ENCODE assay signal across 8 cellular contexts in the genomic region with DNA sequence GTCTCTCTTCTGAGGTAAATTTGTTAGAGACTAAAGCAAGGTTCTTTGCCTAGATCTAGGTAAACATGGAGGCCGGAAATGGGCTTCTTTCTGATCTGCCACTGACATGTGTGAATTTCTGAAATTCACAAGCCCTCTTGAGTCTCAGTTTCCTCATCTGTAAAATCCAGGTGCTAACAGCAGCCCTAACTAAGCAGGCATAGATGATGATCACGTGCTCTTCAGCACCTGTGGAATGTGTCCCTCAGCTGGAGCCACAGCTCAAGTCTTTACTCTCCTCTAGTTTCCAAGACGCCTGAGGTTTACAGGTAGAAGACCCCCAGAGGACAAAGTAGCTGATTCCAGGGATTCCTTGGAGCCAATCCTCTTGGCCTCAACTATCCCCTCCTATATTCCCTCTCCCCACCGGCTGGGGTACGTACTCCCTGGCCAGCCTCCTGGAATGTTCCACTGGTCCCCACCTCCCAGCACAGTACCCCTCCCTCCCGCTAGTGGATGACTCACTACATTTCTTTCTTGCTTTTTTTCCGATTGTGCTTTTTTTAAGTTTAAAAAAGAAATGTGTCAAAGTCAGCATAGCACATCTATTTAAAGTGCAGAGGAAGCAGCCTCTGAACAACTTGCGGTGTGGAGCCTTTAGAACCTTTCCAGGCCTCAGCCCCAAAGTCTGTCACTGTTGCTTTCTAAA.
A peak's percentile ranks its signal among the peaks of the same experiment; 100 is the strongest.
DNase-seq lines count a peak whose midpoint lies in the region; ATAC-seq, FAIRE-seq and TF ChIP-seq lines count a peak whose summit lies in the region.

No MANE protein-coding gene starts in this region.

- H3K36me3 Mint-ChIP-seq in activated T-cell treated with anti-CD3 and anti-CD28 coated beads, Interleukin-2, amount 50 U/mL, for 24 hours (ENCODE audit: low read depth), result no peaks in the 10 kb centered on the region

- 29% methylated on average over 8 of the region's 8 CpGs for WGBS in thymus

- H3K27me3 Mint-ChIP-seq in activated T-cell treated with anti-CD3 and anti-CD28 coated beads, Interleukin-2, amount 50 U/mL, for 24 hours, result peaks cover 12% of the 10 kb centered on the region

- peak; percentile 17 for ATAC-seq in HG02852 (IDR thresholded peaks at IDR 0.05; ENCODE audit: unreplicated experiment)
- no peak for ATAC-seq in GM18861 (IDR thresholded peaks at IDR 0.05; ENCODE audit: unreplicated experiment)

- no peak for TF ChIP-seq POLR2A in GM12891 (IDR thresholded peaks at IDR 0.05; ENCODE audit: low read depth, low read length)

- H3K4me1 Mint-ChIP-seq in activated T-cell treated with anti-CD3 and anti-CD28 coated beads, Interleukin-2, amount 50 U/mL, for 24 hours (ENCODE audit: low read depth), result peaks cover 32% of the 10 kb centered on the region

- no peaks in the 10 kb centered on the region for H3K27me3 ChIP-seq in layer of hippocampus (ENCODE audit: control insufficient read depth, insufficient read depth, low read length)
- H3K27me3 ChIP-seq in thymus (ENCODE audit: control insufficient read depth, insufficient read depth), result no peaks in the 10 kb centered on the region

- H3K36me3 ChIP-seq in thymus (ENCODE audit: control insufficient read depth, insufficient read depth), result no peaks in the 10 kb centered on the region

- FAIRE-seq in GM12891 (lab: Jason Lieb, UNC), result peak; percentile 60

- no peak for DNase-seq in GM12891 (ENCODE audit: insufficient read length, low spot score)
- peak; percentile 41 for DNase-seq in activated T-cell treated with anti-CD3 and anti-CD28 coated beads, Interleukin-2, amount 50 U/mL, for 24 hours
- no peak for DNase-seq in NCI-H2171 (lab: John Stamatoyannopoulos, UW)
- DNase-seq in SKM-1 treated with dmso at 0.1 percent for 144 hours (lab: John Stamatoyannopoulos, UW; ENCODE audit: unreplicated experiment), result no peak

- H3K4me1 ChIP-seq in thymus (ENCODE audit: control insufficient read depth, insufficient read depth, low read length), result peaks cover 27% of the 10 kb centered on the region

- H3K9me3 ChIP-seq in thymus (ENCODE audit: control insufficient read depth), result no peaks in the 10 kb centered on the region

- no peaks in the 10 kb centered on the region for H3K9me3 Mint-ChIP-seq in activated T-cell treated with anti-CD3 and anti-CD28 coated beads, Interleukin-2, amount 50 U/mL, for 24 hours

- peak overlapping the region; percentile 74 for H3K27ac ChIP-seq in layer of hippocampus (ENCODE audit: low read depth, low read length)
- H3K27ac ChIP-seq in thymus (ENCODE audit: low read depth), result peak overlapping the region; percentile 77

- H3K4me3 Mint-ChIP-seq in activated T-cell treated with anti-CD3 and anti-CD28 coated beads, Interleukin-2, amount 50 U/mL, for 24 hours, result peak overlapping the region; percentile 68

- H3K27ac Mint-ChIP-seq in activated T-cell treated with anti-CD3 and anti-CD28 coated beads, Interleukin-2, amount 50 U/mL, for 24 hours, result peak overlapping the region; percentile 86

- peak overlapping the region; percentile 46 for H3K4me3 ChIP-seq in thymus (ENCODE audit: low read length)

TF ChIP-seq in GM12891, 5 proteins besides CTCF, POLR2A, EP300 and RAD21:
- TF ChIP-seq POU2F2 (IDR thresholded peaks at IDR 0.05; ENCODE audit: low read depth, low read length) (no peak), POLR2AphosphoS5 (IDR thresholded peaks at IDR 0.05; ENCODE audit: low read depth, low read length) (no peak), SPI1 (IDR thresholded peaks at IDR 0.05; ENCODE audit: low read depth, low read length) (no peak), PAX5 (IDR thresholded peaks at IDR 0.05; ENCODE audit: insufficient read depth, low read length, severe bottlenecking) (no peak), TAF1 (IDR thresholded peaks at IDR 0.05; ENCODE audit: low read depth, low read length) (no peak)
TF ChIP-seq in GM12891: peak in this region for 0.
